Comparison of ENCODE assay signal across 33 cellular contexts in genomic region chr10:10774416-10774815, GRCh38.
"Had no signal": no experiment of that assay in that cellular context is flagged by ENCODE, and none has a peak within 500 bp of the region (broad histone marks: within the 10 kb centered on the region; RNA-seq: fewer than 3 reads in every experiment).

No MANE protein-coding gene starts in this region.

- H3K27me3 Mint-ChIP-seq: activated CD4-positive, alpha-beta memory T cell treated with anti-CD3 and anti-CD28 coated beads, Interleukin-2, amount 10 ng/mL, durations not matched to agents 7 days and 5 days; activated CD4-positive, alpha-beta T cell treated with anti-CD3 and anti-CD28 coated beads for 36 hours; activated CD8-positive, alpha-beta memory T cell treated with anti-CD3 and anti-CD28 coated beads, Interleukin-2, amount 10 ng/mL, durations not matched to agents 7 days and 5 days; brain had no signal

- H3K9me3 ChIP-seq: ascending aorta had no signal

- H3K27ac Mint-ChIP-seq: activated CD4-positive, alpha-beta memory T cell treated with anti-CD3 and anti-CD28 coated beads, Interleukin-2, amount 10 ng/mL, durations not matched to agents 7 days and 5 days; activated CD4-positive, alpha-beta T cell treated with anti-CD3 and anti-CD28 coated beads for 36 hours; activated CD4-positive, alpha-beta T cell treated with anti-CD3 and anti-CD28 coated beads, Interleukin-2, amount 10 ng/mL, durations not matched to agents 7 days and 5 days; activated CD8-positive, alpha-beta memory T cell treated with anti-CD3 and anti-CD28 coated beads, Interleukin-2, amount 10 ng/mL, durations not matched to agents 7 days and 5 days; activated CD8-positive, alpha-beta T cell treated with anti-CD3 and anti-CD28 coated beads, Interleukin-2, amount 10 ng/mL, durations not matched to agents 7 days and 5 days; activated naive CD4-positive, alpha-beta T cell treated with anti-CD3 and anti-CD28 coated beads, Interleukin-2, amount 10 ng/mL, durations not matched to agents 7 days and 5 days; activated naive CD4-positive, alpha-beta T cell treated with anti-CD3 and anti-CD28 coated beads, Interleukin-2, amount 50 U/mL, for 24 hours; activated naive CD8-positive, alpha-beta T cell; activated naive CD8-positive, alpha-beta T cell treated with anti-CD3 and anti-CD28 coated beads, Interleukin-2, amount 10 ng/mL, durations not matched to agents 7 days and 5 days; activated naive CD8-positive, alpha-beta T cell treated with anti-CD3 and anti-CD28 coated beads, Interleukin-2, amount 50 U/mL, for 24 hours; activated T-cell treated with anti-CD3 and anti-CD28 coated beads, Interleukin-2, amount 50 U/mL, for 24 hours; activated T-helper 2 cell treated with anti-CD3 and anti-CD28 coated beads, Interferon-gamma antibody, Interleukin-2, Interleukin-4, amounts not matched to agents 10 μg/mL and 5 μg/mL and 100 μg/mL, durations not matched to agents 14 hours and 24 hours and 36 hours; T-helper 1 cell treated with Interleukin-12 subunit alpha and Interleukin-12 subunit beta and Interleukin-4 antibody, amounts not matched to agents 30 μg/mL and 1 μg/mL, for 36 hours; T-helper 2 cell treated with Interferon-gamma antibody and Interleukin-4, amounts not matched to agents 5 μg/mL and 100 μg/mL, for 36 hours; WTC11 had no signal

- H3K4me1 Mint-ChIP-seq: activated CD4-positive, alpha-beta memory T cell treated with anti-CD3 and anti-CD28 coated beads, Interleukin-2, amount 10 ng/mL, durations not matched to agents 7 days and 5 days; activated CD4-positive, alpha-beta T cell treated with anti-CD3 and anti-CD28 coated beads for 36 hours; activated CD4-positive, alpha-beta T cell treated with anti-CD3 and anti-CD28 coated beads, Interleukin-2, amount 10 ng/mL, durations not matched to agents 7 days and 5 days; activated CD8-positive, alpha-beta memory T cell treated with anti-CD3 and anti-CD28 coated beads, Interleukin-2, amount 10 ng/mL, durations not matched to agents 7 days and 5 days; activated naive CD4-positive, alpha-beta T cell treated with anti-CD3 and anti-CD28 coated beads, Interleukin-2, amount 10 ng/mL, durations not matched to agents 7 days and 5 days; activated naive CD4-positive, alpha-beta T cell treated with anti-CD3 and anti-CD28 coated beads, Interleukin-2, amount 50 U/mL, for 24 hours; activated naive CD8-positive, alpha-beta T cell treated with anti-CD3 and anti-CD28 coated beads, Interleukin-2, amount 10 ng/mL, durations not matched to agents 7 days and 5 days; activated naive CD8-positive, alpha-beta T cell treated with anti-CD3 and anti-CD28 coated beads, Interleukin-2, amount 50 U/mL, for 24 hours; central memory CD8-positive, alpha-beta T cell; WTC11 had no signal

- DNase-seq: activated CD4-positive, alpha-beta memory T cell treated with anti-CD3 and anti-CD28 coated beads, Interleukin-2, amount 10 ng/mL, durations not matched to agents 7 days and 5 days; activated CD4-positive, alpha-beta T cell treated with anti-CD3 and anti-CD28 coated beads for 1 hour; activated CD4-positive, alpha-beta T cell treated with anti-CD3 and anti-CD28 coated beads for 36 hours; activated CD4-positive, alpha-beta T cell treated with anti-CD3 and anti-CD28 coated beads for 48 hours; activated CD4-positive, alpha-beta T cell treated with anti-CD3 and anti-CD28 coated beads, Interleukin-2, amount 10 ng/mL, durations not matched to agents 7 days and 5 days; activated CD4-positive, alpha-beta T cell treated with anti-CD3 and anti-CD28 coated beads, Interleukin-2, amount 50 U/mL, for 48 hours; activated CD4-positive, CD25-positive, alpha-beta regulatory T cell; activated CD8-positive, alpha-beta memory T cell treated with anti-CD3 and anti-CD28 coated beads for 24 hours; activated CD8-positive, alpha-beta memory T cell treated with anti-CD3 and anti-CD28 coated beads, Interleukin-2, amount 10 ng/mL, durations not matched to agents 7 days and 5 days; activated CD8-positive, alpha-beta memory T cell treated with anti-CD3 and anti-CD28 coated beads, Interleukin-2, amount 50 U/mL, for 48 hours; activated CD8-positive, alpha-beta T cell treated with anti-CD3 and anti-CD28 coated beads, Interleukin-2, amount 10 ng/mL, durations not matched to agents 7 days and 5 days; activated effector memory CD4-positive, alpha-beta T cell treated with Interleukin-2 at 50 U/mL for 16 hours; activated gamma-delta T cell; activated naive CD4-positive, alpha-beta T cell treated with anti-CD3 and anti-CD28 coated beads, Interleukin-2, amount 10 ng/mL, durations not matched to agents 7 days and 5 days; activated naive CD4-positive, alpha-beta T cell treated with Interleukin-2 at 50 U/mL for 16 hours; activated naive CD8-positive, alpha-beta T cell treated with anti-CD3 and anti-CD28 coated beads, Interleukin-2, amount 10 ng/mL, durations not matched to agents 7 days and 5 days; activated naive CD8-positive, alpha-beta T cell treated with anti-CD3 and anti-CD28 coated beads, Interleukin-2, amount 50 U/mL, for 24 hours; activated T-cell treated with anti-CD3 and anti-CD28 coated beads, Interleukin-2, amount 50 U/mL, for 24 hours; activated T-cell treated with anti-CD3 and anti-CD28 coated beads, Interleukin-2, amount 50 U/mL, for 48 hours; amygdala; T-helper 2 cell; T-helper 9 cell had no signal

- H3K27me3 ChIP-seq: ascending aorta, cardiac muscle cell had no signal

- H3K36me3 ChIP-seq: ascending aorta, cardiac muscle cell had no signal

- H3K27ac ChIP-seq: ascending aorta, cardiac muscle cell, VCaP had no signal

- H3K4me3 Mint-ChIP-seq: activated CD4-positive, alpha-beta memory T cell treated with anti-CD3 and anti-CD28 coated beads, Interleukin-2, amount 10 ng/mL, durations not matched to agents 7 days and 5 days; activated CD4-positive, alpha-beta T cell treated with anti-CD3 and anti-CD28 coated beads for 36 hours; activated CD4-positive, alpha-beta T cell treated with anti-CD3 and anti-CD28 coated beads, Interleukin-2, amount 10 ng/mL, durations not matched to agents 7 days and 5 days; activated CD8-positive, alpha-beta memory T cell treated with anti-CD3 and anti-CD28 coated beads, Interleukin-2, amount 10 ng/mL, durations not matched to agents 7 days and 5 days; activated CD8-positive, alpha-beta T cell treated with anti-CD3 and anti-CD28 coated beads, Interleukin-2, amount 10 ng/mL, durations not matched to agents 7 days and 5 days; activated naive CD4-positive, alpha-beta T cell treated with anti-CD3 and anti-CD28 coated beads, Interleukin-2, amount 10 ng/mL, durations not matched to agents 7 days and 5 days; activated naive CD4-positive, alpha-beta T cell treated with anti-CD3 and anti-CD28 coated beads, Interleukin-2, amount 50 U/mL, for 24 hours; activated naive CD8-positive, alpha-beta T cell; activated naive CD8-positive, alpha-beta T cell treated with anti-CD3 and anti-CD28 coated beads, Interleukin-2, amount 10 ng/mL, durations not matched to agents 7 days and 5 days; activated naive CD8-positive, alpha-beta T cell treated with anti-CD3 and anti-CD28 coated beads, Interleukin-2, amount 50 U/mL, for 24 hours; activated T-cell treated with anti-CD3 and anti-CD28 coated beads, Interleukin-2, amount 50 U/mL, for 24 hours; central memory CD8-positive, alpha-beta T cell; T-helper 1 cell treated with Interleukin-12 subunit alpha and Interleukin-12 subunit beta and Interleukin-4 antibody, amounts not matched to agents 30 μg/mL and 1 μg/mL, for 36 hours; T-helper 2 cell treated with Interferon-gamma antibody and Interleukin-4, amounts not matched to agents 5 μg/mL and 100 μg/mL, for 36 hours; WTC11 had no signal

- H3K4me1 ChIP-seq: ascending aorta had no signal

- H3K36me3 Mint-ChIP-seq: activated CD8-positive, alpha-beta memory T cell treated with anti-CD3 and anti-CD28 coated beads, Interleukin-2, amount 10 ng/mL, durations not matched to agents 7 days and 5 days; activated naive CD4-positive, alpha-beta T cell treated with anti-CD3 and anti-CD28 coated beads, Interleukin-2, amount 10 ng/mL, durations not matched to agents 7 days and 5 days; activated naive CD4-positive, alpha-beta T cell treated with anti-CD3 and anti-CD28 coated beads, Interleukin-2, amount 50 U/mL, for 24 hours; activated naive CD8-positive, alpha-beta T cell; activated naive CD8-positive, alpha-beta T cell treated with anti-CD3 and anti-CD28 coated beads, Interleukin-2, amount 10 ng/mL, durations not matched to agents 7 days and 5 days; brain; WTC11 had no signal

- H3K9me3 Mint-ChIP-seq: activated CD4-positive, alpha-beta memory T cell treated with anti-CD3 and anti-CD28 coated beads, Interleukin-2, amount 10 ng/mL, durations not matched to agents 7 days and 5 days; activated CD4-positive, alpha-beta T cell treated with anti-CD3 and anti-CD28 coated beads, Interleukin-2, amount 10 ng/mL, durations not matched to agents 7 days and 5 days; activated naive CD4-positive, alpha-beta T cell treated with anti-CD3 and anti-CD28 coated beads, Interleukin-2, amount 10 ng/mL, durations not matched to agents 7 days and 5 days; activated naive CD4-positive, alpha-beta T cell treated with anti-CD3 and anti-CD28 coated beads, Interleukin-2, amount 50 U/mL, for 24 hours; activated naive CD8-positive, alpha-beta T cell treated with anti-CD3 and anti-CD28 coated beads, Interleukin-2, amount 50 U/mL, for 24 hours; activated T-cell treated with anti-CD3 and anti-CD28 coated beads, Interleukin-2, amount 50 U/mL, for 24 hours; activated T-helper 2 cell treated with anti-CD3 and anti-CD28 coated beads, Interferon-gamma antibody, Interleukin-2, Interleukin-4, amounts not matched to agents 10 μg/mL and 5 μg/mL and 100 μg/mL, durations not matched to agents 14 hours and 24 hours and 36 hours; T-helper 1 cell treated with Interleukin-12 subunit alpha and Interleukin-12 subunit beta and Interleukin-4 antibody, amounts not matched to agents 30 μg/mL and 1 μg/mL, for 36 hours; T-helper 2 cell treated with Interferon-gamma antibody and Interleukin-4, amounts not matched to agents 5 μg/mL and 100 μg/mL, for 36 hours had no signal

- H3K4me3 ChIP-seq: ascending aorta, cardiac muscle cell had no signal
